In the genomic region with DNA sequence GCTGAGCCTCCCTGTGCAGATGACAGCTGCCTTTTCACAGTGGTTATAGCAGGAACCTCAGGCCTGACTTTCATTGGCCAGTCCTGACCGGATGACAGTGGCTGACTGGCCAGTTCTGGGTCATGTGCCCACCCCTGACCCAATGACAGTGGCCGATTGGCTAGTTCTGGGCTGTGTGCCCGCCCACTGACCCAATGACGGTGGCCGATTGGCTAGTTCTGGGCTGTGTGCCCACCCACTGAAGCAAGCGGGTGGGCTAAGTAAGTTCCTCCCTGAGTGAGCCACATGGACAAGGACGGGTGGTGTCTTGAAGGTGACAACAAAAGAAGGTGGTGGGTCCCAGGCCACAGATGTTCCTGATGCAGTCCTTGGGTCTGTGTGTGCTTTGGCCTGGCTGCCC, we compare ENCODE assay signal across 1 cellular context.
A peak's percentile ranks its signal among the peaks of the same experiment; 100 is the strongest.
TF ChIP-seq lines count a peak whose summit lies in the region.

No MANE protein-coding gene starts in this region.

TF ChIP-seq in SK-N-SH, 30 proteins besides CTCF, POLR2A, EP300 and RAD21 (continued from another document):
- TF ChIP-seq, protein P1, sequence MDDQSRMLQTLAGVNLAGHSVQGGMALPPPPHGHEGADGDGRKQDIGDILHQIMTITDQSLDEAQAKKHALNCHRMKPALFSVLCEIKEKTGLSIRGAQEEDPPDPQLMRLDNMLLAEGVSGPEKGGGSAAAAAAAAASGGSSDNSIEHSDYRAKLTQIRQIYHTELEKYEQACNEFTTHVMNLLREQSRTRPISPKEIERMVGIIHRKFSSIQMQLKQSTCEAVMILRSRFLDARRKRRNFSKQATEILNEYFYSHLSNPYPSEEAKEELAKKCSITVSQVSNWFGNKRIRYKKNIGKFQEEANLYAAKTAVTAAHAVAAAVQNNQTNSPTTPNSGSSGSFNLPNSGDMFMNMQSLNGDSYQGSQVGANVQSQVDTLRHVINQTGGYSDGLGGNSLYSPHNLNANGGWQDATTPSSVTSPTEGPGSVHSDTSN (IDR thresholded peaks at IDR 0.05), result peak; percentile 34; the same call in 1 of the 2 replicates
- TF ChIP-seq FOSL2 (IDR thresholded peaks at IDR 0.05; ENCODE audit: borderline replicate concordance, low read depth), result no peak
- no peak for TF ChIP-seq ELF1 (IDR thresholded peaks at IDR 0.05)
- TF ChIP-seq GABPA (IDR thresholded peaks at IDR 0.05; ENCODE audit: low read depth), result no peak
- TF ChIP-seq GATA2 (CRISPR knock-in tag; IDR thresholded peaks at IDR 0.05), result no peak
- TF ChIP-seq RFX5 (IDR thresholded peaks at IDR 0.05; ENCODE audit: low read length), result no peak
- no peak for TF ChIP-seq NFIC (IDR thresholded peaks at IDR 0.05; ENCODE audit: borderline replicate concordance)
- TF ChIP-seq, protein P2, sequence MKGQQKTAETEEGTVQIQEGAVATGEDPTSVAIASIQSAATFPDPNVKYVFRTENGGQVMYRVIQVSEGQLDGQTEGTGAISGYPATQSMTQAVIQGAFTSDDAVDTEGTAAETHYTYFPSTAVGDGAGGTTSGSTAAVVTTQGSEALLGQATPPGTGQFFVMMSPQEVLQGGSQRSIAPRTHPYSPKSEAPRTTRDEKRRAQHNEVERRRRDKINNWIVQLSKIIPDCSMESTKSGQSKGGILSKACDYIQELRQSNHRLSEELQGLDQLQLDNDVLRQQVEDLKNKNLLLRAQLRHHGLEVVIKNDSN (IDR thresholded peaks at IDR 0.05; ENCODE audit: borderline replicate concordance, low read depth), result peak; percentile 90
- no peak for TF ChIP-seq RXRA (IDR thresholded peaks at IDR 0.05; ENCODE audit: borderline replicate concordance, low read depth)
- TF ChIP-seq TCF12 (IDR thresholded peaks at IDR 0.05), result no peak
- TF ChIP-seq EZH2phosphoT487 (IDR thresholded peaks at IDR 0.05; ENCODE audit: borderline replicate concordance, low read depth), result no peak
- no peak for TF ChIP-seq FOXJ3 (CRISPR knock-in tag; IDR thresholded peaks at IDR 0.05)
- TF ChIP-seq RCOR1 (IDR thresholded peaks at IDR 0.05; ENCODE audit: low read length), result no peak
- TF ChIP-seq SMC3 (IDR thresholded peaks at IDR 0.05; ENCODE audit: low read depth, low read length), result no peak
- TF ChIP-seq, protein P3, sequence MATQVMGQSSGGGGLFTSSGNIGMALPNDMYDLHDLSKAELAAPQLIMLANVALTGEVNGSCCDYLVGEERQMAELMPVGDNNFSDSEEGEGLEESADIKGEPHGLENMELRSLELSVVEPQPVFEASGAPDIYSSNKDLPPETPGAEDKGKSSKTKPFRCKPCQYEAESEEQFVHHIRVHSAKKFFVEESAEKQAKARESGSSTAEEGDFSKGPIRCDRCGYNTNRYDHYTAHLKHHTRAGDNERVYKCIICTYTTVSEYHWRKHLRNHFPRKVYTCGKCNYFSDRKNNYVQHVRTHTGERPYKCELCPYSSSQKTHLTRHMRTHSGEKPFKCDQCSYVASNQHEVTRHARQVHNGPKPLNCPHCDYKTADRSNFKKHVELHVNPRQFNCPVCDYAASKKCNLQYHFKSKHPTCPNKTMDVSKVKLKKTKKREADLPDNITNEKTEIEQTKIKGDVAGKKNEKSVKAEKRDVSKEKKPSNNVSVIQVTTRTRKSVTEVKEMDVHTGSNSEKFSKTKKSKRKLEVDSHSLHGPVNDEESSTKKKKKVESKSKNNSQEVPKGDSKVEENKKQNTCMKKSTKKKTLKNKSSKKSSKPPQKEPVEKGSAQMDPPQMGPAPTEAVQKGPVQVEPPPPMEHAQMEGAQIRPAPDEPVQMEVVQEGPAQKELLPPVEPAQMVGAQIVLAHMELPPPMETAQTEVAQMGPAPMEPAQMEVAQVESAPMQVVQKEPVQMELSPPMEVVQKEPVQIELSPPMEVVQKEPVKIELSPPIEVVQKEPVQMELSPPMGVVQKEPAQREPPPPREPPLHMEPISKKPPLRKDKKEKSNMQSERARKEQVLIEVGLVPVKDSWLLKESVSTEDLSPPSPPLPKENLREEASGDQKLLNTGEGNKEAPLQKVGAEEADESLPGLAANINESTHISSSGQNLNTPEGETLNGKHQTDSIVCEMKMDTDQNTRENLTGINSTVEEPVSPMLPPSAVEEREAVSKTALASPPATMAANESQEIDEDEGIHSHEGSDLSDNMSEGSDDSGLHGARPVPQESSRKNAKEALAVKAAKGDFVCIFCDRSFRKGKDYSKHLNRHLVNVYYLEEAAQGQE (IDR thresholded peaks at IDR 0.05; ENCODE audit: low read depth, low read length), result no peak
- peak; percentile 68 for TF ChIP-seq CHD2 (IDR thresholded peaks at IDR 0.05; ENCODE audit: low read length, partially characterized antibody)
- TF ChIP-seq, protein P4, sequence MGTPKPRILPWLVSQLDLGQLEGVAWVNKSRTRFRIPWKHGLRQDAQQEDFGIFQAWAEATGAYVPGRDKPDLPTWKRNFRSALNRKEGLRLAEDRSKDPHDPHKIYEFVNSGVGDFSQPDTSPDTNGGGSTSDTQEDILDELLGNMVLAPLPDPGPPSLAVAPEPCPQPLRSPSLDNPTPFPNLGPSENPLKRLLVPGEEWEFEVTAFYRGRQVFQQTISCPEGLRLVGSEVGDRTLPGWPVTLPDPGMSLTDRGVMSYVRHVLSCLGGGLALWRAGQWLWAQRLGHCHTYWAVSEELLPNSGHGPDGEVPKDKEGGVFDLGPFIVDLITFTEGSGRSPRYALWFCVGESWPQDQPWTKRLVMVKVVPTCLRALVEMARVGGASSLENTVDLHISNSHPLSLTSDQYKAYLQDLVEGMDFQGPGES (IDR thresholded peaks at IDR 0.05; ENCODE audit: low read depth, low read length), result peak; percentile 40; the same call in 1 of the 2 replicates
- peak; percentile 41; the same call in 1 of the 2 replicates for TF ChIP-seq MXI1 (IDR thresholded peaks at IDR 0.05; ENCODE audit: low read depth, low read length)
- TF ChIP-seq, protein P5, sequence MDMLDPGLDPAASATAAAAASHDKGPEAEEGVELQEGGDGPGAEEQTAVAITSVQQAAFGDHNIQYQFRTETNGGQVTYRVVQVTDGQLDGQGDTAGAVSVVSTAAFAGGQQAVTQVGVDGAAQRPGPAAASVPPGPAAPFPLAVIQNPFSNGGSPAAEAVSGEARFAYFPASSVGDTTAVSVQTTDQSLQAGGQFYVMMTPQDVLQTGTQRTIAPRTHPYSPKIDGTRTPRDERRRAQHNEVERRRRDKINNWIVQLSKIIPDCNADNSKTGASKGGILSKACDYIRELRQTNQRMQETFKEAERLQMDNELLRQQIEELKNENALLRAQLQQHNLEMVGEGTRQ (IDR thresholded peaks at IDR 0.05; ENCODE audit: borderline replicate concordance, low read depth, low read length), result peak; percentile 61; the same call in 1 of the 2 replicates
- no peak for TF ChIP-seq JUND (IDR thresholded peaks at IDR 0.05)
- no peak for TF ChIP-seq POLR2AphosphoS5 (IDR thresholded peaks at IDR 0.05; ENCODE audit: low read depth, low read length)
- TF ChIP-seq FOXM1 (IDR thresholded peaks at IDR 0.05; ENCODE audit: low read depth), result no peak
- TF ChIP-seq, protein P6, sequence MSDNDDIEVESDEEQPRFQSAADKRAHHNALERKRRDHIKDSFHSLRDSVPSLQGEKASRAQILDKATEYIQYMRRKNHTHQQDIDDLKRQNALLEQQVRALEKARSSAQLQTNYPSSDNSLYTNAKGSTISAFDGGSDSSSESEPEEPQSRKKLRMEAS (IDR thresholded peaks at IDR 0.05; ENCODE audit: low read depth), result no peak
- TF ChIP-seq TAF1 (IDR thresholded peaks at IDR 0.05; ENCODE audit: borderline replicate concordance, low read depth, low read length), result no peak
- no peak for TF ChIP-seq YY1 (IDR thresholded peaks at IDR 0.05; ENCODE audit: low read depth)
